10 cellular contexts compared by ENCODE assay signal in the genomic region with DNA sequence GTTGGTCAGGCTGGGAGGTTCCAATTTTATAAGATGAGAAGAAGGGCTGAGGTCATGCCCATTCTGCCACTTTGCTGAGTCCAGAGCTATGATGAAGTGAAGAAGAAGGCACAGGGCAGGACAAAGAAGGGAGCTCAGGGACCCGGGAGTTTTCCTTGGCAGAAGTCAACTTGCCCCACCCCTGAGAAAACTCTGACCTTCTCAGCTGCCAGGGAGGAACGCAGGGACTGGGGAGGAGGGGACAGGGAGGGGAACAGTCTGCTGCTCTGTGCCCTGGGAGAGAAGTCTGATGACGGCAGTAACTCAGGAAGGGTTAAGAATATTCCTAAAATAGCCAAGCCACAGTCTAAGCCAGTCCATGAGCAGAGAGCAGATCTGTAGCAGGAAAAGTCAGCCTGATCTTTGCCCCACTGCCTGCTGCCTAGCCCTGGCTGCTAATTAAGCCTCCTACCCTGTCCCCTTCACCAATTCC. TPM values are rescaled to one million over a fixed set of nuclear protein-coding genes. Genes with fewer than 3 reads are reported as not detected.
DNase-seq lines count a peak whose midpoint lies in the region; ATAC-seq and TF ChIP-seq lines count a peak whose summit lies in the region.
"Had no signal": no experiment of that assay in that cellular context is flagged by ENCODE, and none has a peak within 500 bp of the region (broad histone marks: within the 10 kb centered on the region; RNA-seq: fewer than 3 reads in every experiment).

No MANE protein-coding gene starts in this region.

- H3K4me1 Mint-ChIP-seq in CD14-positive monocyte = no peaks in the 10 kb centered on the region

- no peaks in the 10 kb centered on the region for H3K4me1 ChIP-seq in right lobe of liver
- H3K4me1 ChIP-seq in tibial nerve = peaks cover 0 to 28% (median 13%) of the 10 kb centered on the region in 4 donors

- H3K36me3 ChIP-seq in right lobe of liver (no peaks in the 10 kb centered on the region), tibial nerve (no peaks in the 10 kb centered on the region)

- no peak overlapping the region for H3K27ac ChIP-seq in right lobe of liver
- H3K27ac ChIP-seq in tibial nerve = peak overlapping the region; percentile 45 to 86 (median 74)

- H3K27me3 Mint-ChIP-seq in CD14-positive monocyte (ENCODE audit: low read depth in 3 of 3) = peaks cover 7 to 8% (median 7%) of the 10 kb centered on the region in 3 donors

- no peaks in the 10 kb centered on the region for H3K36me3 Mint-ChIP-seq in CD14-positive monocyte

- H3K27ac Mint-ChIP-seq in CD14-positive monocyte = no peak overlapping the region

- H3K4me3 ChIP-seq in cardiac fibroblast (replicated peaks in 1 of 2; ENCODE audit: low read depth in 2 of 2, low read length in 2 of 2) = no peak overlapping the region
- H3K4me3 ChIP-seq in right lobe of liver = no peak overlapping the region
- H3K4me3 ChIP-seq in tibial nerve = no peak overlapping the region
- H3K4me3 ChIP-seq: dorsolateral prefrontal cortex had no signal

- peak; percentile 23 to 41 (median 34) for ATAC-seq in right lobe of liver

- WGBS in right lobe of liver (ENCODE audit: insufficient coverage, low coverage, low lambda C conversion rate, missing lambda C conversion rate) = 30% methylated on average over 3 of the region's 3 CpGs
- WGBS in tibial nerve, 2 donors = 5 to 19% methylated on average over 3 of the region's 3 CpGs

- H3K27me3 ChIP-seq in right lobe of liver (no peaks in the 10 kb centered on the region), tibial nerve (no peaks in the 10 kb centered on the region)
- H3K27me3 ChIP-seq: dorsolateral prefrontal cortex had no signal

- H3K9me3 Mint-ChIP-seq in CD14-positive monocyte = no peaks in the 10 kb centered on the region

- H3K4me3 Mint-ChIP-seq in CD14-positive monocyte = no peak overlapping the region

- H3K9me3 ChIP-seq in right lobe of liver = no peaks in the 10 kb centered on the region
- no peaks in the 10 kb centered on the region for H3K9me3 ChIP-seq in tibial nerve

- DNase-seq in cardiac fibroblast (ENCODE audit: low read depth in 2 of 2) (peak; percentile 59 to 64), right lobe of liver (no peak), tibial nerve (ENCODE audit: low spot score in 2 of 2) (no peak), cortex of kidney (lab: John Stamatoyannopoulos, UW) (no peak), RPMI8226 (no peak), CD14-positive monocyte (ENCODE audit: low spot score) (no peak)
- DNase-seq: DMS79 treated with DMSO at 0.1 percent for 48 hours, dorsolateral prefrontal cortex, HCEC 1CT, NCI-H1694 had no signal

- no peak for TF ChIP-seq POLR2A in right lobe of liver (IDR thresholded peaks at IDR 0.05)
- TF ChIP-seq POLR2A in tibial nerve (IDR thresholded peaks at IDR 0.05) = no peak

- TF ChIP-seq CTCF in cardiac fibroblast (IDR thresholded peaks at IDR 0.05; ENCODE audit: low read depth, low read length) (no peak), right lobe of liver (IDR thresholded peaks at IDR 0.05) (no peak), tibial nerve (IDR thresholded peaks at IDR 0.05) (no peak), CD14-positive monocyte (IDR thresholded peaks at IDR 0.05) (no peak)

- intact Hi-C loops in right lobe of liver (cut with DNase I) = no loop called here
- intact Hi-C loops in CD14-positive monocyte (cut with micrococcal nuclease) = loop anchor here in 1 of 2 donors (10.0 kb wide), 1 partner anchor 115 kb away; a partner anchor contains a TSS

- peak; percentile 66 to 70 for TF ChIP-seq EP300 in tibial nerve (IDR thresholded peaks at IDR 0.05)

RNA-seq across cellular contexts. Expression of a gene that starts 11.7 kb away (rescaled TPM):
- total RNA-seq in right lobe of liver (10 to 100 TPM; 11.1 to 77.6 (median 28.6) TPM), tibial nerve (1,000 to 10,000 TPM in 2 of 4 donors, 100 to 1,000 TPM in 2; 703 to 1,895 (median 1,121) TPM)
- not detected for polyA plus RNA-seq in CD14-positive monocyte

RNA-seq across cellular contexts. Expression of a gene that starts 21.6 kb away (rescaled TPM):
- total RNA-seq in right lobe of liver (10 to 100 TPM in 2 of 6 experiments, 1 to 10 TPM in 4; 1.1 to 21.2 (median 2.2) TPM), tibial nerve (100 to 1,000 TPM in 2 of 4 donors, 10 to 100 TPM in 2; 86.1 to 213 (median 119) TPM)
- not detected for polyA plus RNA-seq in CD14-positive monocyte

RNA-seq across cellular contexts. Expression of a gene that starts 22.6 kb away (rescaled TPM):
- total RNA-seq in right lobe of liver (10 to 100 TPM in 3 of 6 experiments, 1 to 10 TPM in 3; 6.2 to 11.8 (median 9.1) TPM), tibial nerve (10 to 100 TPM; 27.6 to 81.2 (median 61.9) TPM)
- under 1 TPM in 1 of 2 donors, not detected in 1; 0.07 TPM for polyA plus RNA-seq in CD14-positive monocyte

RNA-seq across cellular contexts. Expression of a gene that starts 40.1 kb away (rescaled TPM):
- not detected for total RNA-seq in right lobe of liver
- total RNA-seq in tibial nerve = not detected
- polyA plus RNA-seq in CD14-positive monocyte = not detected

Comparison
In these comparisons a context has a peak if more than half of its experiments do, and no peak if none do; other contexts are left out.
1. DNase-seq: peak in cardiac fibroblast (2 of 2); none in right lobe of liver (0 of 3), tibial nerve (0 of 2), cortex of kidney (single experiment), RPMI8226 (single experiment) and CD14-positive monocyte (single experiment).
2. H3K27ac ChIP-seq: peak in tibial nerve (4 of 4); none in right lobe of liver (0 of 3).
3. RNA of a gene that starts 11.7 kb away (total RNA-seq): 703 to 1,895 TPM in tibial nerve; 11.1 to 77.6 TPM in right lobe of liver; every median in the first group is over 4 times any median in the second.